Comparison of ENCODE assay signal across 14 cellular contexts in the genomic region with DNA sequence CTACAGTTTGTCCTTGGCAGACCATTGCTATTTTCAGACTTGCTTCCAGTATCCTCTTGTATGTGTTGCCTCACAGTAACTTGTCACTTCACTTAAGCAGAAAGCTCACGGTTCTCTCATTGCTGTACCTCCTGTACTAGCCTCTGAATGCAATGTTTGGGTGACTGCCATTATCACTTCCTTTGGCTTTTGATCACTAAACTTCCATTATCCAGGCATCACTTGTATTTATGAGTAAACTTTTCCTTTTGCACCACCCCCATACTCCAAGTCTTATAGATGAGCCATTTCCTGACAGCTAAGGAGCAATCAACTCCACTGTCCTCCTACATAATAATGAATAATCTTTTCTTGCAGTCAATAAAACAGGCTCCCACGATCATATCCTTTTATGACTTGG.
"Had no signal": no experiment of that assay in that cellular context is flagged by ENCODE, and none has a peak within 500 bp of the region (broad histone marks: within the 10 kb centered on the region; RNA-seq: fewer than 3 reads in every experiment).

No MANE protein-coding gene starts in this region.

- DNase-seq: activated CD4-positive, alpha-beta T cell treated with anti-CD3 and anti-CD28 coated beads, Interleukin-2, amount 10 ng/mL, durations not matched to agents 24 days and 14 days; activated CD8-positive, alpha-beta memory T cell treated with anti-CD3 and anti-CD28 coated beads, Interleukin-2, amount 50 U/mL, for 4 hours; activated effector memory CD4-positive, alpha-beta T cell treated with anti-CD3 and anti-CD28 coated beads, Interleukin-2, amount 50 U/mL, for 16 hours; activated naive CD4-positive, alpha-beta T cell treated with anti-CD3 and anti-CD28 coated beads, Interleukin-2, amount 50 U/mL, for 16 hours; activated T-cell treated with anti-CD3 and anti-CD28 coated beads, Interleukin-2, amount 50 U/mL, for 48 hours; effector memory CD8-positive, alpha-beta T cell; left lung; posterior cingulate gyrus; retina; stimulated activated CD4-positive, alpha-beta T cell treated with anti-CD3 and anti-CD28 coated beads, Interleukin-2, amount 100 ng/mL, for 24 hours; stimulated activated naive CD4-positive, alpha-beta T cell treated with Interleukin-2 at 50 U/mL for 16 hours; T1000 had no signal

- H3K36me3 ChIP-seq: ascending aorta, left lung, tibial nerve had no signal

- H3K9me3 ChIP-seq: ascending aorta, left lung, tibial nerve had no signal

- H3K4me1 ChIP-seq: ascending aorta, left lung, tibial nerve had no signal

- H3K27me3 ChIP-seq: ascending aorta, left lung, tibial nerve had no signal

- H3K27ac ChIP-seq: ascending aorta, left lung, tibial nerve had no signal

- H3K4me3 ChIP-seq: ascending aorta, left lung, tibial nerve had no signal
